In genomic region chr5:142320851-142321560, GRCh38 we compare ENCODE assay signal across 10 cellular contexts. TPM values are rescaled to one million over a fixed set of nuclear protein-coding genes. Genes with fewer than 3 reads are reported as not detected.
DNase-seq lines count a peak whose midpoint lies in the region; ATAC-seq, FAIRE-seq and TF ChIP-seq lines count a peak whose summit lies in the region.
"Had no signal": no experiment of that assay in that cellular context is flagged by ENCODE, and none has a peak within 500 bp of the region (broad histone marks: within the 10 kb centered on the region; RNA-seq: fewer than 3 reads in every experiment).

No MANE protein-coding gene starts in this region.

- no peak for TF ChIP-seq POLR2A in GM12892 (IDR thresholded peaks at IDR 0.05; ENCODE audit: low read depth, low read length)

- H3K9me3 Mint-ChIP-seq in H9, result peaks cover 0 to 2% of the 10 kb centered on the region in 2 experiments; a peak in 1 of 5 replicates

- H4K5ac ChIP-seq in H9 (ENCODE audit: insufficient read length, low read depth, low read length), result no peak overlapping the region

- no peaks in the 10 kb centered on the region for H3K27me3 ChIP-seq in H9 (ENCODE audit: insufficient read depth, low read length)
- H3K27me3 ChIP-seq in right atrium auricular region, result no peaks in the 10 kb centered on the region
- H3K27me3 ChIP-seq in skeletal muscle tissue (ENCODE audit: control insufficient read depth in 3 of 3, insufficient read depth in 3 of 3, low read length in 3 of 3), result peaks cover 26 to 48% (median 39%) of the 10 kb centered on the region in 3 donors

- H3K14ac ChIP-seq in H9 (ENCODE audit: insufficient read depth, low read length), result 0 out of 2 replicates have a peak overlapping the region, but pooled peaks have one; percentile 4

- H3T11ph ChIP-seq in H9 (ENCODE audit: low read length), result no peak overlapping the region

- H2BK15ac ChIP-seq in H9 (ENCODE audit: low read depth, low read length), result no peak overlapping the region

- no peak for ATAC-seq in HG03159 (IDR thresholded peaks at IDR 0.05; ENCODE audit: unreplicated experiment)
- no peak for ATAC-seq in activated CD4-positive, CD25-positive, alpha-beta regulatory T cell treated with anti-CD3 and anti-CD28 coated beads, Interleukin-2, amount 50 U/mL, for 24 hours

- peaks cover 6% of the 10 kb centered on the region for H3K27me3 Mint-ChIP-seq in H9 (ENCODE audit: low read depth)

- no peak overlapping the region for H2AK5ac ChIP-seq in H9 (ENCODE audit: insufficient read length, low read length)

- H4K8ac ChIP-seq in H9 (replicated peaks; ENCODE audit: insufficient read length, low read depth, low read length), result no peak overlapping the region

- H2AFZ ChIP-seq in H9 (ENCODE audit: low read length), result no peak overlapping the region

- H4K20me1 ChIP-seq in H9 (ENCODE audit: control insufficient read depth, insufficient read depth, insufficient read length), result peaks cover 10% of the 10 kb centered on the region

- no peak overlapping the region for H4K91ac ChIP-seq in H9 (ENCODE audit: insufficient read length, low read depth, low read length)

- no peak overlapping the region for H3K27ac ChIP-seq in H9 (ENCODE audit: insufficient read length, low read depth, low read length)
- peak overlapping the region; percentile 85 to 89 for H3K27ac ChIP-seq in right atrium auricular region
- peak overlapping the region; percentile 45 for H3K27ac ChIP-seq in skeletal muscle tissue (ENCODE audit: low read depth, low read length)

- peak overlapping the region; percentile 29 to 77 (median 39); a peak in 5 of 7 replicates for H3K27ac Mint-ChIP-seq in H9

- peak overlapping the region; percentile 96 to 99 for H3K4me3 Mint-ChIP-seq in H9

- peak overlapping the region; percentile 94 for H3K4me2 ChIP-seq in H9 (ENCODE audit: insufficient read depth, insufficient read length, low read length)

- H3K79me2 ChIP-seq in H9 (ENCODE audit: insufficient read depth, low read length), result peaks cover 87% of the 10 kb centered on the region

- H3K79me1 ChIP-seq in H9 (ENCODE audit: insufficient read depth, low read depth, low read length, poor library complexity, severe bottlenecking), result no peaks in the 10 kb centered on the region

- H3K23ac ChIP-seq in H9 (ENCODE audit: insufficient read length, low read depth, low read length), result no peak overlapping the region

- peak overlapping the region; percentile 72 to 79 for H3K4me3 ChIP-seq in right atrium auricular region
- peak overlapping the region in 2 of 3 donors; percentile 24 to 49 for H3K4me3 ChIP-seq in skeletal muscle tissue (ENCODE audit: low read length in 3 of 3)
- H3K4me3 ChIP-seq: mucosa of descending colon had no signal

- H3K4me1 Mint-ChIP-seq in H9, result peaks cover 62 to 74% of the 10 kb centered on the region in 2 experiments

- no peak overlapping the region for H3K56ac ChIP-seq in H9 (ENCODE audit: insufficient read length, low read depth, low read length)

- H3K9ac ChIP-seq in H9 (ENCODE audit: extremely low read depth, insufficient read length, low read length) (peak overlapping the region; percentile 53), skeletal muscle tissue (ENCODE audit: low read depth in 1 of 3, low read length in 3 of 3) (peak overlapping the region in 2 of 3 donors; percentile 6 to 16)

- H3K18ac ChIP-seq in H9 (ENCODE audit: insufficient read length, low read depth, low read length), result no peak overlapping the region

- no peak overlapping the region for H2BK20ac ChIP-seq in H9 (ENCODE audit: low read depth, low read length, poor library complexity, severe bottlenecking)

- no peak overlapping the region for H2BK5ac ChIP-seq in H9 (ENCODE audit: insufficient read length, low read length)

- H2BK12ac ChIP-seq in H9 (ENCODE audit: insufficient read length, low read depth, low read length), result no peak overlapping the region

- peaks cover 13% of the 10 kb centered on the region for H3K4me1 ChIP-seq in H9 (ENCODE audit: insufficient read depth, low read length)
- H3K4me1 ChIP-seq in right atrium auricular region, result peaks cover 0 to 82% of the 10 kb centered on the region in 2 donors
- H3K4me1 ChIP-seq in skeletal muscle tissue (ENCODE audit: control insufficient read depth in 3 of 3, insufficient read depth in 3 of 3, low read length in 3 of 3), result peaks cover 45 to 58% (median 50%) of the 10 kb centered on the region in 3 donors

- FAIRE-seq in GM12892 (lab: Jason Lieb, UNC), result no peak

- H3K36me3 Mint-ChIP-seq in H9 (ENCODE audit: insufficient read depth in 1 of 3, low read depth in 3 of 3), result peaks cover 0 to 75% (median 68%) of the 10 kb centered on the region in 3 experiments; a peak in 5 of 7 replicates

- no CpG with 5 or more reads among the region's 8 CpGs for WGBS in H9 (ENCODE audit: extremely low coverage, insufficient read length, low lambda C conversion rate)

- H2BK120ac ChIP-seq in H9 (ENCODE audit: low read depth, low read length, poor library complexity, severe bottlenecking), result no peak overlapping the region

- TF ChIP-seq CTCF in H9 (conservative IDR thresholded peaks at IDR 0.05), result no peak
- TF ChIP-seq CTCF in right atrium auricular region (IDR thresholded peaks at IDR 0.05), result no peak

- no peaks in the 10 kb centered on the region for H3K36me3 ChIP-seq in right atrium auricular region
- peaks cover 0 to 2% (median 0%) of the 10 kb centered on the region in 3 donors for H3K36me3 ChIP-seq in skeletal muscle tissue (ENCODE audit: control insufficient read depth in 3 of 3, insufficient read depth in 3 of 3, low read length in 3 of 3)

- H3K4ac ChIP-seq in H9 (ENCODE audit: low read depth, low read length), result no peak overlapping the region

- H3K23me2 ChIP-seq in H9 (ENCODE audit: insufficient read length, low read depth, low read length, poor library complexity, severe bottlenecking), result peaks cover 30% of the 10 kb centered on the region

- peak; percentile 39 for DNase-seq in H9
- peak; percentile 26 for DNase-seq in UCSD-AML1 (lab: John Stamatoyannopoulos, UW; ENCODE audit: unreplicated experiment)
- no peak for DNase-seq in right atrium auricular region (ENCODE audit: low spot score)
- DNase-seq in NCI-H2196 (lab: John Stamatoyannopoulos, UW; ENCODE audit: unreplicated experiment), result no peak
- no peak for DNase-seq in GM12892 (ENCODE audit: insufficient read length)
- DNase-seq: activated naive CD4-positive, alpha-beta T cell; mucosa of descending colon had no signal

- no peaks in the 10 kb centered on the region for H3K9me3 ChIP-seq in H9 (ENCODE audit: control insufficient read depth, low read depth, low read length)
- no peaks in the 10 kb centered on the region for H3K9me3 ChIP-seq in right atrium auricular region
- H3K9me3 ChIP-seq in skeletal muscle tissue (ENCODE audit: control insufficient read depth in 3 of 3, low read length in 3 of 3), result no peaks in the 10 kb centered on the region
- H3K9me3 ChIP-seq: mucosa of descending colon had no signal

RNA-seq across cellular contexts. Expression of gene SPRY4, which starts 3.8 kb away (rescaled TPM):
- total RNA-seq in H9 (2021), result 92.4 and 95.9 TPM in 2 replicates
- total RNA-seq in right atrium auricular region, result 10 to 100 TPM; 19.9 to 33.7 TPM
- 6.3 TPM for total RNA-seq in skeletal muscle tissue
- 0.70 TPM for polyA plus RNA-seq in GM12892 (2012; ENCODE audit: missing spikeins)

Comparison
In these comparisons a context has a peak if more than half of its experiments do, and no peak if none do; other contexts are left out.
1. DNase-seq: peak in H9 (single experiment) and UCSD-AML1 (single experiment); none in right atrium auricular region (single experiment), NCI-H2196 (single experiment) and GM12892 (single experiment).